8 cellular contexts compared by ENCODE assay signal in the genomic region with DNA sequence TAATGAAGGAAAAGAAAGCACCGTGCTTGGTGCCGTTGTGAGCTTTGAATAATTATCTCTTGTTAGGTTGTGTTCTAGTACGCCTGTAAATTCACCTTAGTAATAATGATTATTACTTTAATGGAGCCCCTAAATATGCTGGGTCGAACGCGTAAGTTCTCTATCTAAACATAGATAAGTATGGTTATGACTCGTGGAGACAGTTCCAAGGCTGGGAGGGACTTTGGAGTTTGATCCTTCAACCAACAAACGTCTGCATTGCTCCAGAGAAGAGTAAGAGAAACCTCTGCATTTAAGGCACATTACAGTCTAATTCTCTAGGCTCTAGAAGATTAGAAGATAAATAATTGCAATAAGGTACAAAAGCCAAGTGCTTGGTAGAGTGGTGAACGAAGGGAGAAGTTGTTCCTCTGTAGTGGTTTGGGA. TPM values are rescaled to one million over a fixed set of nuclear protein-coding genes. Genes with fewer than 3 reads are reported as not detected.
DNase-seq lines count a peak whose midpoint lies in the region; ATAC-seq and TF ChIP-seq lines count a peak whose summit lies in the region.

No MANE protein-coding gene starts in this region.

- H3K27ac ChIP-seq in VCaP, result peak overlapping the region; percentile 98
- H3K27ac ChIP-seq in foreskin keratinocyte, result peak overlapping the region; percentile 56
- peak overlapping the region; percentile 90 to 93 for H3K27ac ChIP-seq in prostate gland

- ATAC-seq in HG02943 (IDR thresholded peaks at IDR 0.05; ENCODE audit: low read depth, unreplicated experiment) (peak; percentile 7), foreskin keratinocyte (peak; percentile 6), HG03457 (IDR thresholded peaks at IDR 0.05; ENCODE audit: unreplicated experiment) (no peak)

- intact Hi-C loops in prostate gland (cut with DNase I), result loop anchor here (2.0 kb wide), 1 partner anchor 53 kb away; no protein-coding TSS in a partner anchor

- H3K27me3 ChIP-seq in foreskin keratinocyte (no peaks in the 10 kb centered on the region), prostate gland (replicated peaks; ENCODE audit: insufficient read depth) (no peaks in the 10 kb centered on the region)

- no peak for TF ChIP-seq CTCF in GM12865 (IDR thresholded peaks at IDR 0.05; ENCODE audit: insufficient read depth, low read depth, low read length, missing control alignments)
- no peak for TF ChIP-seq CTCF in VCaP (conservative IDR thresholded peaks at IDR 0.05)
- no peak for TF ChIP-seq CTCF in foreskin keratinocyte (conservative IDR thresholded peaks at IDR 0.05)
- no peak for TF ChIP-seq CTCF in prostate gland (IDR thresholded peaks at IDR 0.05)

- H3K36me3 ChIP-seq in prostate gland, result no peaks in the 10 kb centered on the region

- H3K4me3 ChIP-seq in GM12865 (ENCODE audit: low read depth, low read length), result peak overlapping the region; percentile 100
- H3K4me3 ChIP-seq in prostate gland, result peak overlapping the region; percentile 77 to 78

- H3K4me1 ChIP-seq in foreskin keratinocyte, result peaks cover 8% of the 10 kb centered on the region
- peaks cover 10% of the 10 kb centered on the region for H3K4me1 ChIP-seq in prostate gland (replicated peaks)

- peak; percentile 31 for DNase-seq in GM12865 (ENCODE audit: low read depth)
- DNase-seq in foreskin keratinocyte, result no peak
- no peak for DNase-seq in prostate gland (ENCODE audit: low spot score)
- DNase-seq in iPS-NIHi7 (ENCODE audit: extremely low spot score), result no peak
- no peak for DNase-seq in RPMI8226

- TF ChIP-seq POLR2A in prostate gland (IDR thresholded peaks at IDR 0.05), result no peak

- WGBS in prostate gland, result 1% methylated on average over 9 of the region's 9 CpGs

- no peaks in the 10 kb centered on the region for H3K9me3 ChIP-seq in prostate gland

RNA-seq across cellular contexts. Expression of a gene that starts 0.5 kb away (rescaled TPM):
- total RNA-seq in foreskin keratinocyte, result 31.0 and 33.6 TPM in 2 replicates
- 45.2 and 47.1 TPM in 2 replicates for polyA plus RNA-seq in foreskin keratinocyte
- total RNA-seq in prostate gland, result 10 to 100 TPM in 1 of 2 donors, 1 to 10 TPM in 1; 8.8 to 15.9 TPM

RNA-seq across cellular contexts. Expression of a gene that starts 0.7 kb away (rescaled TPM):
- total RNA-seq in foreskin keratinocyte (29.9 and 31.3 TPM in 2 replicates), prostate gland (100 to 1,000 TPM in 1 of 2 donors, 10 to 100 TPM in 1; 46.1 to 126 TPM)
- 22.9 and 25.5 TPM in 2 replicates for polyA plus RNA-seq in foreskin keratinocyte

RNA-seq across cellular contexts. Expression of a gene that starts 21.4 kb away (rescaled TPM):
- total RNA-seq in foreskin keratinocyte (not detected in 2 replicates), prostate gland (1 to 10 TPM in 1 of 2 donors, under 1 TPM in 1; 0.09 to 1.1 TPM)
- polyA plus RNA-seq in foreskin keratinocyte, result not detected in 2 replicates

RNA-seq across cellular contexts. Expression of a gene that starts 51.6 kb away (rescaled TPM):
- total RNA-seq in foreskin keratinocyte (110 and 124 TPM in 2 replicates), prostate gland (100 to 1,000 TPM in 1 of 2 donors, 10 to 100 TPM in 1; 95.1 to 115 TPM)
- 38.0 and 43.3 TPM in 2 replicates for polyA plus RNA-seq in foreskin keratinocyte
